Comparison of ENCODE assay signal across 1 cellular context in the genomic region with DNA sequence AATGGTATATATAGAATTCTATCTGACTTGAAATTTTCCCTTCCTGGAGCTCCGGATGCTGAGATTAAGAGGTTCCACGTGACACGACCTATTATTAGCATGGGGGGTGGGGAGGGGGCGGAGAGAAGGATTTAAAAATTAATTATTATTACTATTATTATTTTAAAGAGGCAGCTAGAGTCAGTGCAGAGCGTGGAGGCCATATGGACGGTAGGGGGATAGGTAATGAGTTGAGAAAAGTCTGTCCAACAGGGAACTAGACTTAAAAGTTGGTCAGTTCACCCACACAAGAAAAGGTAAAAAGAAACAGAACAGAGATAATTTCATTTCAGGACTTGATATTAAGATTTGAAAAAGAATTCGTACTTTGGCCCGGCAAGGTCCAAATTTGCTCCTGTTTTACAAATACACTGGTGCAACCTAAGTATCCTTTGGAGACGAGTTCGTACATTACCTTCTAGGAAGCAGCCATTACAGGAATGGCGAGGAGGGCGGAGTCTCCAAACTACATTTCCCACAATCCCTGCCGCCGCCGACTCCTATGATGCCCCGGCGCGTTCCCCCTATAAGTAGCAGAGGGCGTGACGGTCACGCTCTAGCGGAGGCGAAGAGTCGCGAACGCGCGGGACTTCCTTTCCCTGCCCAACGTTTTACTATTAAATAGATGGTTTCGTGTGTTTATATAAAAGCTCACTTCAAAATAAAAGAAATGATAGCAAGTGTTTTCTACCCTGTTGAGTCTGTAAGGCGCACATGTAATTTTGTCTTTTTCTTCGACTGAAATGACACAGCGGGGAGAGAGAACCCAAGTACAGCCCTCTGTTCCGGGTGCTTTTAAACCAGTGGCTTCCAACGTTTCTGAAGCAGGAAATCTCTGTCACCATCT.
TF ChIP-seq lines count a peak whose summit lies in the region.

Gene SMIM30 (minus strand): TSS at position 481 of the 886 bp plus-strand sequence. CDS start 976 bp downstream, outside the sequence.

TF ChIP-seq in HEK293, 187 proteins besides CTCF, POLR2A, EP300 and RAD21 (continued from another document):
- TF ChIP-seq ZNF184 (tag by site-specific recombination; IDR thresholded peaks at IDR 0.05) (no peak), ZBTB44 (tag by site-specific recombination; IDR thresholded peaks at IDR 0.05) (0 out of 2 replicates have a peak, but pooled peaks have one; percentile 11), ZNF621 (tag by site-specific recombination; IDR thresholded peaks at IDR 0.05) (no peak)
